Comparison of ENCODE assay signal across 9 cellular contexts in genomic region chr17:74779948-74780400, GRCh38. TPM values are rescaled to one million over a fixed set of nuclear protein-coding genes. Genes with fewer than 3 reads are reported as not detected.
A peak's percentile ranks its signal among the peaks of the same experiment; 100 is the strongest.
DNase-seq lines count a peak whose midpoint lies in the region; ATAC-seq and TF ChIP-seq lines count a peak whose summit lies in the region.
"Had no signal": no experiment of that assay in that cellular context is flagged by ENCODE, and none has a peak within 500 bp of the region (broad histone marks: within the 10 kb centered on the region; RNA-seq: fewer than 3 reads in every experiment).

No MANE protein-coding gene starts in this region.

- peak overlapping the region; percentile 85 for H3K27ac Mint-ChIP-seq in activated CD4-positive, alpha-beta T cell treated with anti-CD3 and anti-CD28 coated beads for 36 hours
- H3K27ac Mint-ChIP-seq: nephron had no signal

- no peak overlapping the region for H3K4me3 ChIP-seq in GM12865 (ENCODE audit: low read depth, low read length)

- H3K4me1 Mint-ChIP-seq in activated CD4-positive, alpha-beta T cell treated with anti-CD3 and anti-CD28 coated beads for 36 hours, result peaks cover 68% of the 10 kb centered on the region

- POLR2A ChIA-PET in activated CD4-positive, alpha-beta T cell treated with anti-CD3 and anti-CD28 coated beads for 36 hours (lab: Charles Lee), result interaction anchor here (1.7 kb wide), 1 partner anchor 93 kb away, joined by 4 read pairs; the partner anchor contains the start of gene FDXR

- peaks cover 8% of the 10 kb centered on the region for H3K36me3 Mint-ChIP-seq in activated CD4-positive, alpha-beta T cell treated with anti-CD3 and anti-CD28 coated beads for 36 hours (ENCODE audit: low read depth)

- peak; percentile 52 for ATAC-seq in HG03095 (IDR thresholded peaks at IDR 0.05; ENCODE audit: unreplicated experiment)
- peak; percentile 71 for ATAC-seq in activated CD4-positive, alpha-beta T cell treated with anti-CD3 and anti-CD28 coated beads for 36 hours

- intact Hi-C loops in activated CD4-positive, alpha-beta T cell treated with anti-CD3 and anti-CD28 coated beads for 36 hours (cut with DNase I, micrococcal nuclease), result loop anchor here in 1 of 2 experiments (1.0 to 10.0 kb wide), 4 partner anchors 36 to 1955 kb away; partner anchors contain the start of genes CASKIN2, MFSD11, SRSF2 and TSEN54

- peak overlapping the region; percentile 12 for H3K4me3 Mint-ChIP-seq in activated CD4-positive, alpha-beta T cell treated with anti-CD3 and anti-CD28 coated beads for 36 hours

- no peaks in the 10 kb centered on the region for H3K27me3 Mint-ChIP-seq in activated CD4-positive, alpha-beta T cell treated with anti-CD3 and anti-CD28 coated beads for 36 hours

- no peak for TF ChIP-seq CTCF in GM12865 (IDR thresholded peaks at IDR 0.05; ENCODE audit: insufficient read depth, low read depth, low read length, missing control alignments)

- DNase-seq in GM12865 (ENCODE audit: low read depth), result peak; percentile 94
- peak; percentile 81 for DNase-seq in activated CD4-positive, alpha-beta T cell treated with anti-CD3 and anti-CD28 coated beads for 36 hours
- DNase-seq in globus pallidus (ENCODE audit: low spot score), result peak; percentile 71
- peak; percentile 67 for DNase-seq in stimulated activated CD8-positive, alpha-beta memory T cell treated with anti-CD3 and anti-CD28 coated beads, Interleukin-4, amount 100 ng/mL, for 48 hours
- no peak for DNase-seq in ureter (ENCODE audit: low spot score)
- no peak for DNase-seq in HuH-7.5 (ENCODE audit: low spot score)
- DNase-seq in iPS-NIHi11 (ENCODE audit: low spot score), result no peak

- CTCF ChIA-PET in activated CD4-positive, alpha-beta T cell treated with anti-CD3 and anti-CD28 coated beads for 36 hours (lab: Charles Lee), result interaction anchor here (0.7 to 2.6 kb wide), 10 partner anchors 9 to 82 kb away, joined by 3 to 16 read pairs (median 5); no protein-coding TSS in a partner anchor

- no peaks in the 10 kb centered on the region for H3K9me3 Mint-ChIP-seq in activated CD4-positive, alpha-beta T cell treated with anti-CD3 and anti-CD28 coated beads for 36 hours (ENCODE audit: low read depth)
- H3K9me3 Mint-ChIP-seq: nephron had no signal

RNA-seq across cellular contexts. Expression of gene NAT9, which starts 3.8 kb away (rescaled TPM):
- total RNA-seq in activated CD4-positive, alpha-beta T cell treated with anti-CD3 and anti-CD28 coated beads for 36 hours, result 10 to 100 TPM; 23.7 to 39.6 TPM
- 65.1 TPM for total RNA-seq in ureter

RNA-seq across cellular contexts. Expression of gene NHERF1, which starts 31.5 kb away (rescaled TPM):
- 100 to 1,000 TPM; 115 to 170 TPM for total RNA-seq in activated CD4-positive, alpha-beta T cell treated with anti-CD3 and anti-CD28 coated beads for 36 hours
- total RNA-seq in ureter, result 20.6 TPM

RNA-seq across cellular contexts. Expression of gene RAB37, which starts 42.9 kb away (rescaled TPM):
- 1 to 10 TPM; 2.7 to 3.5 TPM for total RNA-seq in activated CD4-positive, alpha-beta T cell treated with anti-CD3 and anti-CD28 coated beads for 36 hours
- 2.3 TPM for total RNA-seq in ureter

Comparison
In these comparisons a context has a peak if more than half of its experiments do, and no peak if none do; other contexts are left out.
1. DNase-seq: peak in GM12865 (single experiment), activated CD4-positive, alpha-beta T cell treated with anti-CD3 and anti-CD28 coated beads for 36 hours (single experiment), globus pallidus (single experiment) and stimulated activated CD8-positive, alpha-beta memory T cell treated with anti-CD3 and anti-CD28 coated beads, Interleukin-4, amount 100 ng/mL, for 48 hours (single experiment); none in ureter (single experiment), HuH-7.5 (single experiment) and iPS-NIHi11 (single experiment).